In genomic region chr2:100831158-100831715, GRCh38 we compare ENCODE assay signal across 15 cellular contexts. TPM values are rescaled to one million over a fixed set of nuclear protein-coding genes. Genes with fewer than 3 reads are reported as not detected.
DNase-seq lines count a peak whose midpoint lies in the region; ATAC-seq, FAIRE-seq and TF ChIP-seq lines count a peak whose summit lies in the region.
"Had no signal": no experiment of that assay in that cellular context is flagged by ENCODE, and none has a peak within 500 bp of the region (broad histone marks: within the 10 kb centered on the region; RNA-seq: fewer than 3 reads in every experiment).

No MANE protein-coding gene starts in this region.

- H3K79me2 ChIP-seq in K562 (ENCODE audit: control insufficient read depth, insufficient read depth, low read length), result no peaks in the 10 kb centered on the region

- no peak for TF ChIP-seq POLR2A in A549 (IDR thresholded peaks at IDR 0.05; ENCODE audit: low read length)
- TF ChIP-seq POLR2A in IMR-90 (IDR thresholded peaks at IDR 0.05; ENCODE audit: low read depth, low read length), result no peak
- no peak for TF ChIP-seq POLR2A in K562 (conservative IDR thresholded peaks at IDR 0.05)

- peaks cover 15% of the 10 kb centered on the region for H3K9me3 Mint-ChIP-seq in progenitor cell of endocrine pancreas (ENCODE audit: low read depth)

- in situ Hi-C loops in IMR-90 (cut with MboI; ENCODE audit: low sequenced_read_pairs), result no loop called here
- in situ Hi-C loops in K562 (cut with MboI), result no loop called here

- POLR2A ChIA-PET in A549 (lab: Yijun Ruan, JAX), result no interaction called here
- POLR2A ChIA-PET in IMR-90 (lab: Charles Lee; ENCODE audit: unreplicated experiment), result no interaction called here
- POLR2A ChIA-PET in K562 (lab: Yijun Ruan, JAX), result no interaction called here

- H3K4me1 ChIP-seq in A549 (peaks cover 44% of the 10 kb centered on the region), IMR-90 (ENCODE audit: control insufficient read depth, insufficient read depth, low read length) (peaks cover 10% of the 10 kb centered on the region), K562 (replicated peaks in 1 of 2; ENCODE audit: control insufficient read depth in 2 of 2, insufficient read depth in 2 of 2, low read length in 2 of 2) (no peaks in the 10 kb centered on the region)
- H3K4me1 ChIP-seq: BE2C, HAP-1 had no signal

- TF ChIP-seq EP300 in A549 (IDR thresholded peaks at IDR 0.05) (no peak), K562 (IDR thresholded peaks at IDR 0.05; ENCODE audit: low read length) (no peak)

- H3K36me3 Mint-ChIP-seq in progenitor cell of endocrine pancreas (ENCODE audit: insufficient read depth), result peaks cover 2% of the 10 kb centered on the region

- H3K9me1 ChIP-seq in IMR-90 (ENCODE audit: insufficient read depth, low read length) (peaks cover 8% of the 10 kb centered on the region; the same call in 1 of the 2 replicates), K562 (ENCODE audit: control insufficient read depth, insufficient read depth, low read length) (no peaks in the 10 kb centered on the region)

- FAIRE-seq in A549 (lab: Jason Lieb, UNC) (no peak), K562 (lab: Jason Lieb, UNC) (no peak)

- BruUV-seq in IMR-90 (replicated peaks; lab: Mats Ljungman, UMichigan) (no TSS peak), K562 (replicated peaks; lab: Mats Ljungman, UMichigan) (no TSS peak)

- CTCF ChIA-PET in A549 (lab: Yijun Ruan, JAX), result interaction anchor here (1.3 kb wide), 1 partner anchor 9 kb away, joined by 3 read pairs; no protein-coding TSS in a partner anchor
- CTCF ChIA-PET in IMR-90 (lab: Yijun Ruan, JAX), result no interaction called here
- CTCF ChIA-PET in K562 (lab: Yijun Ruan, JAX; ENCODE audit: low intra/inter-chr PET ratio), result no interaction called here

- H2BK120ac ChIP-seq in IMR-90 (ENCODE audit: low read depth, low read length), result no peak overlapping the region

- no peak overlapping the region for H4K91ac ChIP-seq in IMR-90 (ENCODE audit: insufficient read depth, low read depth, low read length)

- H2BK5ac ChIP-seq in IMR-90 (ENCODE audit: low read depth, low read length, poor library complexity, severe bottlenecking), result no peak overlapping the region

- no peak overlapping the region for H3K27ac Mint-ChIP-seq in progenitor cell of endocrine pancreas

- peaks cover 28% of the 10 kb centered on the region; the same call in 1 of the 2 replicates for H4K20me1 ChIP-seq in IMR-90 (ENCODE audit: insufficient read depth, low read length)
- no peaks in the 10 kb centered on the region for H4K20me1 ChIP-seq in K562 (replicated peaks; ENCODE audit: control insufficient read depth, insufficient read depth, low read length)

- H2AFZ ChIP-seq in IMR-90 (replicated peaks; ENCODE audit: low read length, poor library complexity) (no peak overlapping the region), K562 (ENCODE audit: low read depth, low read length) (no peak overlapping the region)
- H2AFZ ChIP-seq: GM23338 had no signal

- 85% methylated on average over 9 of the region's 9 CpGs for WGBS in A549 (ENCODE audit: missing lambda C conversion rate)
- no CpG with 5 or more reads among the region's 9 CpGs for WGBS in IMR-90 (ENCODE audit: extremely low coverage in 2 of 2, insufficient read length in 1 of 2), 2 experiments
- under 1% methylated on average over 9 of the region's 9 CpGs for WGBS in K562 (ENCODE audit: insufficient coverage, low coverage, missing lambda C conversion rate)

- ATAC-seq in A549 (no peak), IMR-90 (ENCODE audit: low read depth) (no peak), K562 (no peak)
- ATAC-seq: GM23338 had no signal

- H3K27ac ChIP-seq in A549 (no peak overlapping the region), IMR-90 (ENCODE audit: insufficient read depth, low read length) (no peak overlapping the region), K562 (ENCODE audit: extremely low read depth, low read depth, low read length) (no peak overlapping the region)

- peaks cover 28 to 41% of the 10 kb centered on the region in 2 experiments for H3K79me1 ChIP-seq in IMR-90 (ENCODE audit: low read depth in 1 of 2, low read length in 2 of 2)

- H3K4ac ChIP-seq in IMR-90 (ENCODE audit: low read depth, low read length), result no peak overlapping the region

- TF ChIP-seq RAD21 in A549 (conservative IDR thresholded peaks at IDR 0.05 in 1 of 2, IDR thresholded peaks at IDR 0.05 in 1 of 2) (no peak), IMR-90 (IDR thresholded peaks at IDR 0.05; ENCODE audit: low read length) (no peak), K562 (CRISPR knock-in tag; conservative IDR thresholded peaks at IDR 0.05 in 1 of 2, IDR thresholded peaks at IDR 0.05 in 1 of 2) (no peak)

- no peak overlapping the region for H2BK20ac ChIP-seq in IMR-90 (ENCODE audit: low read depth, low read length)

- H2AK9ac ChIP-seq in IMR-90 (replicated peaks; ENCODE audit: low read depth, low read length, poor library complexity), result no peak overlapping the region

- intact Hi-C loops in IMR-90 (cut with micrococcal nuclease), result no loop called here
- intact Hi-C loops in K562 (cut with micrococcal nuclease), result no loop called here

- 0 out of 4 replicates have a peak overlapping the region, but pooled peaks of 1 of the 2 experiments have one; percentile 1 for H4K8ac ChIP-seq in IMR-90 (ENCODE audit: low read depth in 2 of 2, low read length in 2 of 2)

- DNase-seq in A549 (ENCODE audit: low read depth in 1 of 2, low spot score in 1 of 2) (no peak), IMR-90 (peak; percentile 34), K562 (ENCODE audit: extremely low read depth in 1 of 4, low spot score in 3 of 4) (no peak), foreskin fibroblast (peak; percentile 40 to 56), progenitor cell of endocrine pancreas (ENCODE audit: low spot score, unreplicated experiment) (no peak), T-helper 2 cell (no peak), T1000 (lab: John Stamatoyannopoulos, UW) (no peak)
- DNase-seq: BE2C, KBM-7, MM.1S, NCI-H446 treated with DMSO at 0.1 percent for 48 hours, NCI-H526 treated with DMSO at 0.1 percent for 48 hours, SHP77 had no signal

- H3K18ac ChIP-seq in IMR-90 (ENCODE audit: low read depth, low read length), result no peak overlapping the region

- H3K23ac ChIP-seq in IMR-90 (ENCODE audit: low read depth, low read length), result no peak overlapping the region

- H3K27me3 ChIP-seq in IMR-90 (ENCODE audit: control insufficient read depth, insufficient read depth, low read length) (no peaks in the 10 kb centered on the region), K562 (ENCODE audit: control insufficient read depth in 2 of 2, insufficient read depth in 2 of 2, low read length in 2 of 2) (peaks cover 18 to 42% of the 10 kb centered on the region in 2 experiments; a peak in 4 of 5 replicates)
- H3K27me3 ChIP-seq: BE2C had no signal

- H3K4me2 ChIP-seq in A549, result no peak overlapping the region
- no peak overlapping the region for H3K4me2 ChIP-seq in IMR-90 (ENCODE audit: low read depth, low read length)
- H3K4me2 ChIP-seq in K562 (ENCODE audit: insufficient read depth, low read length), result no peak overlapping the region
- H3K4me2 ChIP-seq: GM23338 had no signal

- H3K56ac ChIP-seq in IMR-90 (ENCODE audit: extremely low read depth, insufficient read depth, low read length), result no peak overlapping the region

- H3K4me3 ChIP-seq in A549 (no peak overlapping the region), IMR-90 (ENCODE audit: insufficient read depth, low read depth, low read length) (no peak overlapping the region), K562 (no peak overlapping the region), foreskin fibroblast (ENCODE audit: low read depth in 1 of 2, low read length in 2 of 2) (no peak overlapping the region)
- H3K4me3 ChIP-seq: GM23338, HAP-1 had no signal

- H2BK15ac ChIP-seq in IMR-90 (ENCODE audit: low read depth, low read length), result no peak overlapping the region

- H3K4me3 Mint-ChIP-seq in progenitor cell of endocrine pancreas (ENCODE audit: low read depth), result no peak overlapping the region
- H3K4me3 Mint-ChIP-seq: GM23338 had no signal

- no peak overlapping the region for H3K14ac ChIP-seq in IMR-90 (replicated peaks; ENCODE audit: low read depth, low read length)

- H3K27me3 Mint-ChIP-seq in progenitor cell of endocrine pancreas, result peaks cover 11% of the 10 kb centered on the region

- H3K9ac ChIP-seq in IMR-90 (ENCODE audit: low read depth, low read length) (no peak overlapping the region), K562 (ENCODE audit: insufficient read depth in 1 of 2, low read depth in 2 of 2, low read length in 2 of 2) (no peak overlapping the region)

- dilution Hi-C loops in IMR-90 (cut with HindIII; ENCODE audit: low sequenced_read_pairs, unreplicated experiment), result no loop called here

- H2AK5ac ChIP-seq in IMR-90 (ENCODE audit: low read depth, low read length), result no peak overlapping the region

- no peak overlapping the region for H4K5ac ChIP-seq in IMR-90 (ENCODE audit: low read depth, low read length)

- peaks cover 2% of the 10 kb centered on the region; the same call in 1 of the 2 replicates for H3K36me3 ChIP-seq in IMR-90 (ENCODE audit: control insufficient read depth, insufficient read depth, low read length)
- no peaks in the 10 kb centered on the region for H3K36me3 ChIP-seq in K562 (ENCODE audit: control insufficient read depth, insufficient read depth, low read length)
- H3K36me3 ChIP-seq: BE2C, HAP-1 had no signal

- TF ChIP-seq CTCF in A549 (IDR thresholded peaks at IDR 0.05) (no peak), IMR-90 (conservative IDR thresholded peaks at IDR 0.05; ENCODE audit: low read depth, low read length) (no peak), K562 (IDR thresholded peaks at IDR 0.05 in 2 of 3, conservative IDR thresholded peaks at IDR 0.05 in 1 of 3; ENCODE audit: insufficient read depth in 2 of 3, low read depth in 1 of 3, low read length in 3 of 3) (no peak), foreskin fibroblast (IDR thresholded peaks at IDR 0.05; ENCODE audit: low read depth, low read length) (no peak), progenitor cell of endocrine pancreas (IDR thresholded peaks at IDR 0.05; ENCODE audit: unreplicated experiment) (no peak)

- H3K9me3 ChIP-seq in A549 (peaks cover 16% of the 10 kb centered on the region), IMR-90 (ENCODE audit: control insufficient read depth, insufficient read depth, low read length) (no peaks in the 10 kb centered on the region), K562 (replicated peaks; ENCODE audit: control insufficient read depth, insufficient read depth, low read depth, low read length) (no peaks in the 10 kb centered on the region)
- H3K9me3 ChIP-seq: BE2C had no signal

- peaks cover 1% of the 10 kb centered on the region for H3K4me1 Mint-ChIP-seq in progenitor cell of endocrine pancreas (ENCODE audit: low read depth)
- H3K4me1 Mint-ChIP-seq: GM23338 had no signal

RNA-seq across cellular contexts. Expression of gene NPAS2, which starts 11.3 kb away (rescaled TPM):
- polyA plus RNA-seq in A549 (2011; rRNA removed) (56.1 and 106 TPM in 2 replicates), A549 (2017; fragmentation: RNase III; extraction: RNeasy Plus Mini Kit Qiagen cat#74134 plus additional on column Dnase treatment) (27.5 to 31.5 TPM (median 31.4 TPM) in 3 replicates), IMR-90 (2012; rRNA removed) (14.8 and 16.0 TPM in 2 replicates), K562 (2011; rRNA removed) (0.06 TPM in 1 of 2 replicates, not detected in the other), K562 (2014; fragmentation: Illumina TruSeq; extraction: Trizol) (0.07 TPM in 1 of 2 replicates, not detected in the other), K562 (2014; fragmentation: Nextera tagmentation; extraction: Ambion mirVana) (under 1 TPM in 1 of 2 experiments, not detected in 1; 0.06 TPM), K562 (2014; rRNA removed) (not detected in 2 replicates)
- 51.6 and 76.5 TPM in 2 replicates for polyA plus RNA-seq in A549 (2012; cell fraction: cytosol; rRNA removed)
- polyA plus RNA-seq in A549 (2012; cell fraction: nucleus; rRNA removed), result 147 and 167 TPM in 2 replicates
- polyA minus RNA-seq in A549 (2011; rRNA and poly(A)+ RNA removed), result 73.2 and 96.6 TPM in 2 replicates
- total RNA-seq in IMR-90 (2012; rRNA removed) (5.2 and 5.6 TPM in 2 replicates), K562 (2014; rRNA removed) (not detected in 2 replicates), K562 (2014; rRNA removed; fragmentation: Illumina TruSeq; extraction: Trizol) (not detected in 2 replicates), K562 (2015; rRNA removed; fragmentation: Illumina TruSeq; extraction: Trizol) (not detected in 2 replicates), K562 (2021) (0.29 TPM in 1 of 2 replicates, not detected in the other), progenitor cell of endocrine pancreas (0.84 and 1.00 TPM in 2 replicates)
- 12.8 and 30.1 TPM in 2 replicates for polyA plus RNA-seq in IMR-90 (2012; cell fraction: cytosol; rRNA removed)
- 40.4 and 69.1 TPM in 2 replicates for polyA plus RNA-seq in IMR-90 (2012; cell fraction: nucleus; rRNA removed; ENCODE audit: low replicate concordance)
- total RNA-seq in K562 (2011; cell fraction: chromatin; rRNA removed; ENCODE audit: low replicate concordance), result 0.58 TPM in 1 of 2 replicates, not detected in the other
- total RNA-seq in K562 (2011; cell fraction: nucleolus; rRNA removed), result not detected in 2 replicates
- not detected in 2 replicates for total RNA-seq in K562 (2011; cell fraction: nucleoplasm; rRNA removed)
- polyA plus RNA-seq in K562 (2011; cell fraction: cytosol; rRNA removed), result 0.04 and 0.15 TPM in 2 replicates
- 0.16 TPM in 1 of 2 replicates, not detected in the other for polyA plus RNA-seq in K562 (2011; cell fraction: nucleus; rRNA removed)
- 0.08 and 1.1 TPM in 2 replicates for polyA plus RNA-seq in K562 (2012)
- polyA minus RNA-seq in K562 (2011; rRNA and poly(A)+ RNA removed), result not detected in 2 replicates
- not detected in 2 replicates for polyA minus RNA-seq in K562 (2011; cell fraction: cytosol; rRNA and poly(A)+ RNA removed)
- polyA minus RNA-seq in K562 (2011; cell fraction: nucleus; rRNA and poly(A)+ RNA removed), result not detected in 2 replicates

Comparison
In these comparisons a context has a peak if more than half of its experiments do, and no peak if none do; other contexts are left out.
1. DNase-seq: peak in IMR-90 (single experiment) and foreskin fibroblast (2 of 2); none in A549 (0 of 2), K562 (0 of 4), progenitor cell of endocrine pancreas (single experiment), T-helper 2 cell (0 of 5) and T1000 (single experiment).
2. Of the 35 proteins assayed by ChIP-seq in both K562 and A549: peak only in K562: none; only in A549: MAFK; in both: none; in neither: 34.